In the genomic region with DNA sequence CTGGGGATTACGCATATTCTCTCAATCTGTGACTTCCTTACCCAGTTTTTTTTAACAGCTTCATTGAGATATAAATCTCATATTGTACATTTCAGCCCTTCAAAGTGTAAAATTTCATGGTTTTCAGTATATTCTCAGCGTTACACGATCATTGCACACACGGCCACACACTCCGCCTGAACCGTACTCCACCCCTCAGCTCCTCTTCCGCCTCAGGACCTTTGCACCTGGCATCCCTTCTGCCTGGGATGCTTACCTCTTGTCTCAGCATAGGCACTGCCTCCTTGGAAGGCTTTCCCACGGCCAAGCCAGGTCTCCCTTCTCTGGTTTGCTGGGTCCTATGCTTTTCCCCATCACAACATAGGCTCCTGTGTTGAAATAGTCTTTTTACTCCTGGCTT, we compare ENCODE assay signal across 15 cellular contexts. TPM values are rescaled to one million over a fixed set of nuclear protein-coding genes. Genes with fewer than 3 reads are reported as not detected.
A peak's percentile ranks its signal among the peaks of the same experiment; 100 is the strongest.
DNase-seq lines count a peak whose midpoint lies in the region; ATAC-seq and TF ChIP-seq lines count a peak whose summit lies in the region.
"Had no signal": no experiment of that assay in that cellular context is flagged by ENCODE, and none has a peak within 500 bp of the region (broad histone marks: within the 10 kb centered on the region; RNA-seq: fewer than 3 reads in every experiment).

No MANE protein-coding gene starts in this region.

- H3K27ac ChIP-seq in subcutaneous abdominal adipose tissue (ENCODE audit: low read depth, low read length), result peak overlapping the region; percentile 1
- H3K27ac ChIP-seq: A549, C4-2B had no signal

- no peak for ATAC-seq in T-cell (replicated peaks in 1 of 4)
- ATAC-seq: A549, GM23338 had no signal

- peaks cover 0 to 30% (median 10%) of the 10 kb centered on the region in 5 donors for H3K4me1 ChIP-seq in subcutaneous abdominal adipose tissue (ENCODE audit: control insufficient read depth in 5 of 5, insufficient read depth in 5 of 5, low read length in 5 of 5)
- H3K4me1 ChIP-seq: A549, BE2C had no signal

- H3K4me3 Mint-ChIP-seq in T-cell (no peak overlapping the region), endothelial cell (ENCODE audit: unreplicated experiment) (peak overlapping the region; percentile 40)
- H3K4me3 Mint-ChIP-seq: GM23338, H9 had no signal

- H3K9me3 Mint-ChIP-seq in T-cell (no peaks in the 10 kb centered on the region), endothelial cell (ENCODE audit: unreplicated experiment) (no peaks in the 10 kb centered on the region)
- H3K9me3 Mint-ChIP-seq: GM23338, H9 had no signal

- H3K36me3 Mint-ChIP-seq in T-cell, result no peaks in the 10 kb centered on the region
- peaks cover 48% of the 10 kb centered on the region for H3K36me3 Mint-ChIP-seq in endothelial cell (ENCODE audit: low read depth, unreplicated experiment)
- H3K36me3 Mint-ChIP-seq: CD4-positive, alpha-beta memory T cell had no signal

- peak overlapping the region; percentile 31 for H3K4me3 ChIP-seq in Jurkat, Clone E6-1 (ENCODE audit: low read length)
- no peak overlapping the region for H3K4me3 ChIP-seq in subcutaneous abdominal adipose tissue (ENCODE audit: low read depth in 1 of 5, low read length in 5 of 5)
- H3K4me3 ChIP-seq: A549, GM23338 had no signal

- TF ChIP-seq CTCF in endothelial cell (IDR thresholded peaks at IDR 0.05; ENCODE audit: unreplicated experiment), result no peak

- peaks cover 0 to 16% (median 2%) of the 10 kb centered on the region in 5 donors for H3K36me3 ChIP-seq in subcutaneous abdominal adipose tissue (ENCODE audit: control insufficient read depth in 5 of 5, insufficient read depth in 5 of 5, low read length in 5 of 5)
- H3K36me3 ChIP-seq: BE2C had no signal

- H3K9me3 ChIP-seq in subcutaneous abdominal adipose tissue (ENCODE audit: control insufficient read depth in 5 of 5, low read length in 5 of 5), result no peaks in the 10 kb centered on the region
- H3K9me3 ChIP-seq: A549, BE2C had no signal

- H3K27me3 Mint-ChIP-seq in T-cell, result peaks cover 0 to 7% of the 10 kb centered on the region in 2 donors
- peaks cover 15% of the 10 kb centered on the region for H3K27me3 Mint-ChIP-seq in endothelial cell (ENCODE audit: unreplicated experiment)

- CTCF ChIA-PET in T-cell (lab: Charles Lee), result no interaction called here

- peaks cover 0 to 2% (median 0%) of the 10 kb centered on the region in 5 donors for H3K27me3 ChIP-seq in subcutaneous abdominal adipose tissue (ENCODE audit: control insufficient read depth in 5 of 5, insufficient read depth in 4 of 5, low read length in 5 of 5)
- H3K27me3 ChIP-seq: BE2C had no signal

- DNase-seq in Jurkat, Clone E6-1 (ENCODE audit: low read depth, low spot score), result no peak
- DNase-seq in T-cell (no peak), endothelial cell (ENCODE audit: low spot score) (no peak), foreskin melanocyte (no peak), superior temporal gyrus (ENCODE audit: extremely low spot score) (no peak), OCI-M1 (lab: John Stamatoyannopoulos, UW) (no peak)
- DNase-seq: BE2C, DMS79, EL, H9 had no signal

- POLR2A ChIA-PET in T-cell (lab: Charles Lee), result no interaction called here

- H3K9ac ChIP-seq in subcutaneous abdominal adipose tissue (ENCODE audit: low read length in 5 of 5), result no peak overlapping the region

- H3K27ac Mint-ChIP-seq in T-cell, result peak overlapping the region; percentile 57 to 72
- H3K27ac Mint-ChIP-seq in endothelial cell (ENCODE audit: unreplicated experiment), result no peak overlapping the region
- H3K27ac Mint-ChIP-seq: GM23338 had no signal

- H3K4me1 Mint-ChIP-seq in T-cell, result peaks cover 27 to 54% (median 47%) of the 10 kb centered on the region in 3 donors
- peaks cover 41% of the 10 kb centered on the region for H3K4me1 Mint-ChIP-seq in endothelial cell (ENCODE audit: unreplicated experiment)

RNA-seq across cellular contexts. Expression of a gene that starts 57.4 kb away (rescaled TPM):
- polyA plus RNA-seq in Jurkat, Clone E6-1 (2012; ENCODE audit: insufficient read depth, insufficient read length), result 26.7 TPM
- total RNA-seq in T-cell (10 to 100 TPM; 54.9 to 93.1 (median 85.2) TPM), endothelial cell (ENCODE audit: unreplicated experiment) (49.1 TPM)
